In genomic region chr6:106134906-106135634, GRCh38 we compare ENCODE assay signal across 10 cellular contexts. TPM values are rescaled to one million over a fixed set of nuclear protein-coding genes. Genes with fewer than 3 reads are reported as not detected.
A peak's percentile ranks its signal among the peaks of the same experiment; 100 is the strongest.
DNase-seq lines count a peak whose midpoint lies in the region; ATAC-seq, FAIRE-seq and TF ChIP-seq lines count a peak whose summit lies in the region.
"Had no signal": no experiment of that assay in that cellular context is flagged by ENCODE, and none has a peak within 500 bp of the region (broad histone marks: within the 10 kb centered on the region; RNA-seq: fewer than 3 reads in every experiment).

No MANE protein-coding gene starts in this region.

- no peaks in the 10 kb centered on the region for H3K9me2 ChIP-seq in GM23248 (ENCODE audit: insufficient read depth)

- H3K27ac ChIP-seq in A549 (peak overlapping the region; percentile 41 to 81), GM23248 (no peak overlapping the region), foreskin keratinocyte (peak overlapping the region; percentile 84)

- FAIRE-seq in A549 (lab: Jason Lieb, UNC) = no peak

- no peak for TF ChIP-seq CTCF in A549 (IDR thresholded peaks at IDR 0.05)
- TF ChIP-seq CTCF in foreskin keratinocyte (conservative IDR thresholded peaks at IDR 0.05) = no peak

- H4K20me1 ChIP-seq in GM23248 (ENCODE audit: insufficient read depth) = no peaks in the 10 kb centered on the region

- no peaks in the 10 kb centered on the region for H3K27me3 ChIP-seq in GM23248 (replicated peaks; ENCODE audit: insufficient read depth)
- H3K27me3 ChIP-seq in foreskin keratinocyte = no peaks in the 10 kb centered on the region

- DNase-seq in A549 (ENCODE audit: low read depth in 1 of 2, low spot score in 1 of 2) (peak; percentile 27 to 48), GM23248 (peak; percentile 80), foreskin keratinocyte (peak in 1 of 2 donors; percentile 56), T-helper 2 cell (no peak), NCI-H1092 treated with DMSO at 0.1 percent for 48 hours (lab: John Stamatoyannopoulos, UW) (no peak)
- DNase-seq: midbrain, NCI-H510A had no signal

- ATAC-seq in A549 (peak; percentile 73 to 79; a peak in 5 of 6 replicates), SK-N-SH treated with all-trans-retinoic acid at 6 μM for 48 hours (peak; percentile 79), foreskin keratinocyte (peak; percentile 83), GM19035 (IDR thresholded peaks at IDR 0.05; ENCODE audit: unreplicated experiment) (no peak), GM19397 (IDR thresholded peaks at IDR 0.05; ENCODE audit: unreplicated experiment) (no peak)

- H2AFZ ChIP-seq in GM23248 = peak overlapping the region; percentile 61

- peak overlapping the region; percentile 52 for H3K9ac ChIP-seq in GM23248

- CTCF ChIA-PET in A549 (lab: Yijun Ruan, JAX) = interaction anchor here (1.0 kb wide), 1 partner anchor 9 kb away, joined by 3 read pairs; no protein-coding TSS in a partner anchor

- no peak for TF ChIP-seq POLR2A in A549 (IDR thresholded peaks at IDR 0.05; ENCODE audit: low read length)

- WGBS in A549 (ENCODE audit: missing lambda C conversion rate) = 24% methylated on average over 10 of the region's 18 CpGs
- WGBS in GM23248 (ENCODE audit: low coverage in 1 of 2, low lambda C conversion rate in 2 of 2, missing lambda C conversion rate in 2 of 2), 2 experiments = 42% methylated on average over 18 of the region's 18 CpGs

- no peaks in the 10 kb centered on the region for H3K79me2 ChIP-seq in GM23248 (ENCODE audit: insufficient read depth)

- H3K9me3 ChIP-seq in A549 (no peaks in the 10 kb centered on the region), GM23248 (ENCODE audit: low read depth) (no peaks in the 10 kb centered on the region)

- H3K4me3 ChIP-seq in A549 (no peak overlapping the region), GM23248 (peak overlapping the region; percentile 49; the same call in 1 of the 2 replicates)

- H3K4me1 ChIP-seq in A549 = peaks cover 17% of the 10 kb centered on the region
- peaks cover 19% of the 10 kb centered on the region for H3K4me1 ChIP-seq in GM23248 (ENCODE audit: insufficient read depth)
- peaks cover 18% of the 10 kb centered on the region for H3K4me1 ChIP-seq in foreskin keratinocyte

- in situ Hi-C loops in GM23248 (cut with MboI) = no loop called here

- TF ChIP-seq EP300 in A549 (IDR thresholded peaks at IDR 0.05) = no peak

- H3K4me2 ChIP-seq in A549 (peak overlapping the region; percentile 58), GM23248 (ENCODE audit: unreplicated experiment) (peak overlapping the region; percentile 77)

- POLR2A ChIA-PET in A549 (lab: Yijun Ruan, JAX) = no interaction called here

- peaks cover 5% of the 10 kb centered on the region for H3F3A ChIP-seq in GM23248 (ENCODE audit: insufficient read depth)

- no peak for TF ChIP-seq RAD21 in A549 (conservative IDR thresholded peaks at IDR 0.05 in 1 of 2, IDR thresholded peaks at IDR 0.05 in 1 of 2)

- no peaks in the 10 kb centered on the region for H3K36me3 ChIP-seq in GM23248 (ENCODE audit: low read depth)

TF ChIP-seq in A549, 52 proteins besides CTCF, POLR2A, EP300 and RAD21 (continues in another document):
- TF ChIP-seq MAZ (IDR thresholded peaks at IDR 0.05; ENCODE audit: borderline replicate concordance, low read depth, low read length) = no peak
- TF ChIP-seq NR3C1 (IDR thresholded peaks at IDR 0.05) = no peak
- no peak for TF ChIP-seq ESRRA (IDR thresholded peaks at IDR 0.05; ENCODE audit: borderline replicate concordance, low read length)
- no peak for TF ChIP-seq ELK1 (IDR thresholded peaks at IDR 0.05; ENCODE audit: low read depth, low read length)
- TF ChIP-seq TFCP2L1 (CRISPR knock-in tag; IDR thresholded peaks at IDR 0.05) = no peak
- TF ChIP-seq KDM1A (IDR thresholded peaks at IDR 0.05; ENCODE audit: low read depth) = no peak
- TF ChIP-seq FOSL2 (IDR thresholded peaks at IDR 0.05) = no peak
- peak; percentile 82 for TF ChIP-seq FOSL2 (CRISPR knock-in tag; IDR thresholded peaks at IDR 0.05)
- no peak for TF ChIP-seq CBX8 (IDR thresholded peaks at IDR 0.05)
- no peak for TF ChIP-seq ATOH8 (CRISPR knock-in tag; IDR thresholded peaks at IDR 0.05; ENCODE audit: low read depth)
- no peak for TF ChIP-seq FOSB (CRISPR knock-in tag; IDR thresholded peaks at IDR 0.05)
- no peak for TF ChIP-seq BCL3 (IDR thresholded peaks at IDR 0.05)

TF ChIP-seq in SK-N-SH treated with all-trans-retinoic acid at 6 μM for 48 hours, 23 proteins besides CTCF, POLR2A, EP300 and RAD21 (continues in another document):
- TF ChIP-seq ZNF565 (CRISPR knock-in tag; conservative IDR thresholded peaks at IDR 0.05; ENCODE audit: low read depth) (no peak), PATZ1 (CRISPR knock-in tag; IDR thresholded peaks at IDR 0.05; ENCODE audit: borderline replicate concordance) (no peak), PPARA (CRISPR knock-in tag; IDR thresholded peaks at IDR 0.05; ENCODE audit: borderline replicate concordance) (no peak), ZC3H10 (CRISPR knock-in tag; IDR thresholded peaks at IDR 0.05) (no peak), POU6F1 (CRISPR knock-in tag; IDR thresholded peaks at IDR 0.05; ENCODE audit: borderline replicate concordance, low read depth) (no peak), TCF4 (CRISPR knock-in tag; IDR thresholded peaks at IDR 0.05; ENCODE audit: borderline replicate concordance) (no peak), CREB5 (CRISPR knock-in tag; IDR thresholded peaks at IDR 0.05; ENCODE audit: low read depth) (no peak)

RNA-seq across cellular contexts. Expression of gene PRDM1, which starts 48.9 kb away (rescaled TPM):
- 9.0 and 11.2 TPM in 2 replicates for polyA plus RNA-seq in A549 (2011; rRNA removed)
- polyA plus RNA-seq in A549 (2012; cell fraction: cytosol; rRNA removed) = 6.1 and 8.7 TPM in 2 replicates
- polyA plus RNA-seq in A549 (2012; cell fraction: nucleus; rRNA removed) = 19.1 and 19.2 TPM in 2 replicates
- polyA plus RNA-seq in A549 (2017; fragmentation: RNase III; extraction: RNeasy Plus Mini Kit Qiagen cat#74134 plus additional on column Dnase treatment) = 2.5 to 3.0 TPM (median 2.6 TPM) in 3 replicates
- polyA minus RNA-seq in A549 (2011; rRNA and poly(A)+ RNA removed) = 29.0 and 29.1 TPM in 2 replicates
- 2.7 and 3.8 TPM in 2 replicates for total RNA-seq in GM23248 (2014; rRNA removed; shearing (Covaris generic))
- 3.5 and 3.9 TPM in 2 replicates for polyA plus RNA-seq in GM23248 (2016; fragmentation: Nextera tagmentation; extraction: Ambion mirVana)
- total RNA-seq in foreskin keratinocyte = 10.1 and 19.6 TPM in 2 replicates
- polyA plus RNA-seq in foreskin keratinocyte = 3.4 and 5.9 TPM in 2 replicates

Comparison
In these comparisons a context has a peak if more than half of its experiments do, and no peak if none do; other contexts are left out.
1. ATAC-seq: peak in A549 (2 of 2), SK-N-SH treated with all-trans-retinoic acid at 6 μM for 48 hours (single experiment) and foreskin keratinocyte (single experiment); none in GM19035 (single experiment) and GM19397 (single experiment).
2. DNase-seq: peak in A549 (2 of 2) and GM23248 (single experiment); none in T-helper 2 cell (0 of 5) and NCI-H1092 treated with DMSO at 0.1 percent for 48 hours (single experiment).